Comparison of ENCODE assay signal across 1 cellular context in genomic region chr12:76633415-76633814, GRCh38.
TF ChIP-seq lines count a peak whose summit lies in the region.

No MANE protein-coding gene starts in this region.

TF ChIP-seq in WTC11, 78 proteins besides CTCF, POLR2A, EP300 and RAD21 (continued from another document):
- no peak for TF ChIP-seq ZNF425 (CRISPR knock-in tag; conservative IDR thresholded peaks at IDR 0.05)
- no peak for TF ChIP-seq MAX (CRISPR knock-in tag; IDR thresholded peaks at IDR 0.05)
- TF ChIP-seq ERG (CRISPR knock-in tag; IDR thresholded peaks at IDR 0.05) = no peak
- no peak for TF ChIP-seq TEAD4 (CRISPR knock-in tag; IDR thresholded peaks at IDR 0.05)
- TF ChIP-seq PRRX2 (CRISPR knock-in tag; IDR thresholded peaks at IDR 0.05) = no peak
- TF ChIP-seq EMX1 (CRISPR knock-in tag; IDR thresholded peaks at IDR 0.05) = no peak
- TF ChIP-seq ELF4 (CRISPR knock-in tag; IDR thresholded peaks at IDR 0.05; ENCODE audit: low read depth) = no peak
- no peak for TF ChIP-seq JAZF1 (CRISPR knock-in tag; IDR thresholded peaks at IDR 0.05)
- TF ChIP-seq KAT7 (CRISPR knock-in tag; IDR thresholded peaks at IDR 0.05; ENCODE audit: borderline replicate concordance) = no peak
- no peak for TF ChIP-seq AR (CRISPR knock-in tag; IDR thresholded peaks at IDR 0.05)
- TF ChIP-seq ZNF512 (CRISPR knock-in tag; IDR thresholded peaks at IDR 0.05; ENCODE audit: borderline replicate concordance) = no peak
- no peak for TF ChIP-seq ZBTB21 (CRISPR knock-in tag; IDR thresholded peaks at IDR 0.05; ENCODE audit: borderline replicate concordance)
- no peak for TF ChIP-seq FOXP4 (CRISPR knock-in tag; IDR thresholded peaks at IDR 0.05)
- no peak for TF ChIP-seq ZNF121 (CRISPR knock-in tag; IDR thresholded peaks at IDR 0.05)
- no peak for TF ChIP-seq USF1 (CRISPR knock-in tag; IDR thresholded peaks at IDR 0.05)
- no peak for TF ChIP-seq ZSCAN18 (CRISPR knock-in tag; IDR thresholded peaks at IDR 0.05)
- no peak for TF ChIP-seq HMGA2 (CRISPR knock-in tag; IDR thresholded peaks at IDR 0.05)
TF ChIP-seq in WTC11: peak in this region for 0.
